In genomic region chr20:1122388-1123315, GRCh38 we compare ENCODE assay signal across 8 cellular contexts.
A peak's percentile ranks its signal among the peaks of the same experiment; 100 is the strongest.
DNase-seq lines count a peak whose midpoint lies in the region; TF ChIP-seq lines count a peak whose summit lies in the region.

No MANE protein-coding gene starts in this region.

- no peak for TF ChIP-seq POLR2A in erythroblast (IDR thresholded peaks at IDR 0.05; ENCODE audit: low read length)

- no peak for DNase-seq in activated T-cell treated with anti-CD3 and anti-CD28 coated beads, Interleukin-2, amount 50 U/mL, for 24 hours
- no peak for DNase-seq in activated T-cell treated with anti-CD3 and anti-CD28 coated beads, Interleukin-2, amount 50 U/mL, for 48 hours
- DNase-seq in RWPE1 (ENCODE audit: low spot score) (no peak), erythroblast (lab: John Stamatoyannopoulos, UW) (peak; percentile 82 to 89), pons (ENCODE audit: low spot score) (peak; percentile 66), GM10248 (ENCODE audit: extremely low spot score) (no peak), NCI-H146 (lab: John Stamatoyannopoulos, UW) (no peak)
- DNase-seq in stimulated activated CD4-positive, alpha-beta T cell treated with anti-CD3 and anti-CD28 coated beads, Interleukin-4, amount 100 ng/mL, for 24 hours: no peak

- no peaks in the 10 kb centered on the region for H3K9me3 Mint-ChIP-seq in activated T-cell treated with anti-CD3 and anti-CD28 coated beads, Interleukin-2, amount 50 U/mL, for 24 hours

- POLR2A ChIA-PET in RWPE1 (lab: Yijun Ruan, JAX; ENCODE audit: low non-redundant PET) (no interaction called here), GM10248 (lab: Yijun Ruan, JAX) (interaction anchor here (0.7 kb wide), 1 partner anchor 1892 kb away, joined by 4 read pairs; no protein-coding TSS in a partner anchor)

- H3K27ac ChIP-seq in RWPE1: peak overlapping the region; percentile 78

- H3K27me3 Mint-ChIP-seq in activated T-cell treated with anti-CD3 and anti-CD28 coated beads, Interleukin-2, amount 50 U/mL, for 24 hours: no peaks in the 10 kb centered on the region

- peaks cover 95% of the 10 kb centered on the region for H3K36me3 Mint-ChIP-seq in activated T-cell treated with anti-CD3 and anti-CD28 coated beads, Interleukin-2, amount 50 U/mL, for 24 hours (ENCODE audit: low read depth)

- TF ChIP-seq CTCF in RWPE1 (conservative IDR thresholded peaks at IDR 0.05; ENCODE audit: low read depth) (no peak), GM10248 (IDR thresholded peaks at IDR 0.05; ENCODE audit: control extremely low read depth, extremely low read depth, low read depth, missing control alignments) (no peak)

- CTCF ChIA-PET in RWPE1 (lab: Yijun Ruan, JAX): no interaction called here
- CTCF ChIA-PET in GM10248 (lab: Yijun Ruan, JAX): interaction anchor here (1.6 to 7.2 kb wide), 2 partner anchors 10 to 15 kb away, joined by 5 to 45 read pairs; no protein-coding TSS in a partner anchor

- peak overlapping the region; percentile 37 for H3K4me3 Mint-ChIP-seq in activated T-cell treated with anti-CD3 and anti-CD28 coated beads, Interleukin-2, amount 50 U/mL, for 24 hours

- peaks cover 61% of the 10 kb centered on the region for H3K4me1 Mint-ChIP-seq in activated T-cell treated with anti-CD3 and anti-CD28 coated beads, Interleukin-2, amount 50 U/mL, for 24 hours (ENCODE audit: low read depth)

- H3K27ac Mint-ChIP-seq in activated T-cell treated with anti-CD3 and anti-CD28 coated beads, Interleukin-2, amount 50 U/mL, for 24 hours: peak overlapping the region; percentile 68

Comparison
In these comparisons a context has a peak if more than half of its experiments do, and no peak if none do; other contexts are left out.
1. DNase-seq: peak in erythroblast (2 of 2) and pons (single experiment); none in activated T-cell treated with anti-CD3 and anti-CD28 coated beads, Interleukin-2, amount 50 U/mL, for 24 hours (single experiment), activated T-cell treated with anti-CD3 and anti-CD28 coated beads, Interleukin-2, amount 50 U/mL, for 48 hours (0 of 2), RWPE1 (single experiment), GM10248 (single experiment), NCI-H146 (single experiment) and stimulated activated CD4-positive, alpha-beta T cell treated with anti-CD3 and anti-CD28 coated beads, Interleukin-4, amount 100 ng/mL, for 24 hours (single experiment).